ENCODE assay signal across 8 cellular contexts in genomic region chr11:76233936-76234703, GRCh38. TPM values are rescaled to one million over a fixed set of nuclear protein-coding genes. Genes with fewer than 3 reads are reported as not detected.
DNase-seq lines count a peak whose midpoint lies in the region; ATAC-seq, FAIRE-seq and TF ChIP-seq lines count a peak whose summit lies in the region.

No MANE protein-coding gene starts in this region.

- H3K4me1 ChIP-seq in mucosa of rectum (ENCODE audit: control insufficient read depth in 2 of 2, insufficient read depth in 2 of 2, low read length in 2 of 2), result peaks cover 19 to 34% of the 10 kb centered on the region in 2 donors

- peak overlapping the region; percentile 70 to 71 for H3K9ac ChIP-seq in mucosa of rectum (ENCODE audit: low read depth in 1 of 2, low read length in 2 of 2)

- H3K36me3 ChIP-seq in mucosa of rectum (ENCODE audit: control insufficient read depth in 2 of 2, insufficient read depth in 2 of 2, low read length in 2 of 2), result no peaks in the 10 kb centered on the region

- H3K27ac Mint-ChIP-seq in T-helper 1 cell treated with Interleukin-12 subunit alpha and Interleukin-12 subunit beta and Interleukin-4 antibody, amounts not matched to agents 30 μg/mL and 1 μg/mL, for 36 hours, result peak overlapping the region; percentile 93

- no peaks in the 10 kb centered on the region for H3K27me3 ChIP-seq in mucosa of rectum (ENCODE audit: control insufficient read depth in 2 of 2, insufficient read depth in 2 of 2, low read length in 2 of 2)

- peaks cover 3% of the 10 kb centered on the region for H3K36me3 Mint-ChIP-seq in T-helper 1 cell treated with Interleukin-12 subunit alpha and Interleukin-12 subunit beta and Interleukin-4 antibody, amounts not matched to agents 30 μg/mL and 1 μg/mL, for 36 hours (ENCODE audit: low read depth)

- peak overlapping the region; percentile 59 to 74 for H3K27ac ChIP-seq in mucosa of rectum (ENCODE audit: low read depth in 2 of 2, low read length in 2 of 2)

- no peak for FAIRE-seq in RCC 7860 (lab: Jason Lieb, UNC)

- H3K4me1 Mint-ChIP-seq in T-helper 1 cell treated with Interleukin-12 subunit alpha and Interleukin-12 subunit beta and Interleukin-4 antibody, amounts not matched to agents 30 μg/mL and 1 μg/mL, for 36 hours (ENCODE audit: low read depth), result peaks cover 46% of the 10 kb centered on the region

- peak; percentile 28 for DNase-seq in epithelial cell of esophagus (ENCODE audit: low read depth)
- DNase-seq in RCC 7860 (ENCODE audit: low spot score), result no peak
- no peak for DNase-seq in mesenteric fat pad (ENCODE audit: low spot score)

- peaks cover 26% of the 10 kb centered on the region for H3K27me3 Mint-ChIP-seq in T-helper 1 cell treated with Interleukin-12 subunit alpha and Interleukin-12 subunit beta and Interleukin-4 antibody, amounts not matched to agents 30 μg/mL and 1 μg/mL, for 36 hours (ENCODE audit: low read depth)

- no peaks in the 10 kb centered on the region for H3K9me3 Mint-ChIP-seq in T-helper 1 cell treated with Interleukin-12 subunit alpha and Interleukin-12 subunit beta and Interleukin-4 antibody, amounts not matched to agents 30 μg/mL and 1 μg/mL, for 36 hours

- peak overlapping the region; percentile 86 for H3K4me3 Mint-ChIP-seq in T-helper 1 cell treated with Interleukin-12 subunit alpha and Interleukin-12 subunit beta and Interleukin-4 antibody, amounts not matched to agents 30 μg/mL and 1 μg/mL, for 36 hours

- H3K4me3 ChIP-seq in GM08714 (ENCODE audit: low read length) (peak overlapping the region; percentile 74; the same call in 1 of the 2 replicates), epithelial cell of esophagus (ENCODE audit: low read length) (peak overlapping the region; percentile 76), mucosa of rectum (ENCODE audit: low read length in 2 of 2) (peak overlapping the region; percentile 84 to 91)

- ATAC-seq in HG02938 (IDR thresholded peaks at IDR 0.05; ENCODE audit: unreplicated experiment), result peak; percentile 31
- ATAC-seq in GM18861 (IDR thresholded peaks at IDR 0.05; ENCODE audit: unreplicated experiment), result no peak

- no peak for TF ChIP-seq CTCF in epithelial cell of esophagus (IDR thresholded peaks at IDR 0.05; ENCODE audit: insufficient read depth, low read depth, low read length, missing control alignments)

- no peaks in the 10 kb centered on the region for H3K9me3 ChIP-seq in mucosa of rectum (ENCODE audit: control insufficient read depth in 2 of 2, low read length in 2 of 2)

RNA-seq across cellular contexts. Expression of gene WNT11, which starts 27.8 kb away (rescaled TPM):
- total RNA-seq in mesenteric fat pad, result 34.1 TPM
